23 cellular contexts compared by ENCODE assay signal in the genomic region with DNA sequence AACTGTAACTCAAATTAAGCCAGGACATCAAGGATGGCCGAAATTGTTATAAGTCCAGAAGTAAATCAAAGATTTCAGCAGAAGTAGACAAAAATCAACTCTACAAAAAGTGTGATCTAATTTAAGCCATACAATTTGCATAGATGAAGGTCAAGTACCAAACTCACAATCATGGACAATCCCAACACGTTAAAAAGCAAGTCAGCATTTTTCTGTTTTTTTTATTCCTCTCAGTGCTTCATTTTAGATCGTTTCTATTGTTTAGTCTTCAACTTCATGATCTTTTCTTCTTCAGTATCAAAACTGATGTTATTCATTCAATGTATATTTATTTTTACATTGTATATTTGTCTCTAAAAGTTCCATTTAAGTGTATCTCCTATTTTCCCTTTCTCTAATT.
DNase-seq lines count a peak whose midpoint lies in the region; ATAC-seq, FAIRE-seq and TF ChIP-seq lines count a peak whose summit lies in the region.
"Had no signal": no experiment of that assay in that cellular context is flagged by ENCODE, and none has a peak within 500 bp of the region (broad histone marks: within the 10 kb centered on the region; RNA-seq: fewer than 3 reads in every experiment).

No MANE protein-coding gene starts in this region.

- H3K4me3 ChIP-seq in A549 (no peak overlapping the region), IMR-90 (ENCODE audit: insufficient read depth, low read depth, low read length) (no peak overlapping the region), K562 (no peak overlapping the region)
- H3K4me3 ChIP-seq: BLaER1 treated with 17β-estradiol and CSF1 and Interleukin-3, amounts not matched to agents 10 nM and 100 nM; GM12878 had no signal

- no peak overlapping the region for H2BK5ac ChIP-seq in IMR-90 (ENCODE audit: low read depth, low read length, poor library complexity, severe bottlenecking)

- no peaks in the 10 kb centered on the region for H3K27me3 ChIP-seq in IMR-90 (ENCODE audit: control insufficient read depth, insufficient read depth, low read length)
- H3K27me3 ChIP-seq in K562 (ENCODE audit: control insufficient read depth in 2 of 2, insufficient read depth in 2 of 2, low read length in 2 of 2): no peaks in the 10 kb centered on the region
- H3K27me3 ChIP-seq: BLaER1 treated with 17β-estradiol and CSF1 and Interleukin-3, amounts not matched to agents 10 nM and 100 nM had no signal

- H3K27ac ChIP-seq in A549 (no peak overlapping the region), IMR-90 (ENCODE audit: insufficient read depth, low read length) (no peak overlapping the region), K562 (ENCODE audit: extremely low read depth, low read depth, low read length) (no peak overlapping the region)
- H3K27ac ChIP-seq: BLaER1 treated with 17β-estradiol and CSF1 and Interleukin-3, amounts not matched to agents 10 nM and 100 nM; C4-2B had no signal

- no peak for TF ChIP-seq RAD21 in A549 (conservative IDR thresholded peaks at IDR 0.05 in 1 of 2, IDR thresholded peaks at IDR 0.05 in 1 of 2)
- TF ChIP-seq RAD21 in IMR-90 (IDR thresholded peaks at IDR 0.05; ENCODE audit: low read length): no peak
- TF ChIP-seq RAD21 in K562 (CRISPR knock-in tag; conservative IDR thresholded peaks at IDR 0.05 in 1 of 2, IDR thresholded peaks at IDR 0.05 in 1 of 2): no peak

- TF ChIP-seq POLR2A in A549 (IDR thresholded peaks at IDR 0.05; ENCODE audit: low read length) (no peak), IMR-90 (IDR thresholded peaks at IDR 0.05; ENCODE audit: low read depth, low read length) (no peak), K562 (conservative IDR thresholded peaks at IDR 0.05) (no peak)

- no peak for TF ChIP-seq EP300 in A549 (IDR thresholded peaks at IDR 0.05)
- TF ChIP-seq EP300 in K562 (IDR thresholded peaks at IDR 0.05; ENCODE audit: low read length): no peak

- DNase-seq in A549 (ENCODE audit: low read depth in 1 of 2, low spot score in 1 of 2) (no peak), D721Med (ENCODE audit: insufficient read length, low spot score) (no peak), IMR-90 (no peak), K562 (ENCODE audit: extremely low read depth in 1 of 4, low spot score in 3 of 4) (no peak), DMS153 (lab: John Stamatoyannopoulos, UW) (no peak), SKM-1 treated with dmso at 0.1 percent for 144 hours (lab: John Stamatoyannopoulos, UW; ENCODE audit: unreplicated experiment) (no peak), germinal center (ENCODE audit: low spot score) (no peak)
- DNase-seq: 8988T; AML-193; Caco-2; Calu3; CD4-positive, alpha-beta T cell; CD8-positive, alpha-beta T cell; DMS 273 treated with DMSO at 0.1 percent for 48 hours; DMS79 treated with DMSO at 0.1 percent for 48 hours; GDM1 had no signal

- H3K4me1 ChIP-seq in A549 (no peaks in the 10 kb centered on the region), IMR-90 (ENCODE audit: control insufficient read depth, insufficient read depth, low read length) (no peaks in the 10 kb centered on the region), K562 (replicated peaks in 1 of 2; ENCODE audit: control insufficient read depth in 2 of 2, insufficient read depth in 2 of 2, low read length in 2 of 2) (no peaks in the 10 kb centered on the region)
- H3K4me1 ChIP-seq: BLaER1 treated with 17β-estradiol and CSF1 and Interleukin-3, amounts not matched to agents 10 nM and 100 nM; Caco-2 had no signal

- no peak overlapping the region for H2AK9ac ChIP-seq in IMR-90 (replicated peaks; ENCODE audit: low read depth, low read length, poor library complexity)

- no peak overlapping the region for H4K91ac ChIP-seq in IMR-90 (ENCODE audit: insufficient read depth, low read depth, low read length)

- CTCF ChIA-PET in A549 (lab: Yijun Ruan, JAX): no interaction called here
- CTCF ChIA-PET in IMR-90 (lab: Yijun Ruan, JAX): no interaction called here
- CTCF ChIA-PET in K562 (lab: Yijun Ruan, JAX; ENCODE audit: low intra/inter-chr PET ratio): no interaction called here

- H2AFZ ChIP-seq in IMR-90 (replicated peaks; ENCODE audit: low read length, poor library complexity) (no peak overlapping the region), K562 (ENCODE audit: low read depth, low read length) (no peak overlapping the region)

- H3K79me1 ChIP-seq in IMR-90 (ENCODE audit: low read depth in 1 of 2, low read length in 2 of 2): no peaks in the 10 kb centered on the region

- no TSS peak for BruUV-seq in IMR-90 (replicated peaks; lab: Mats Ljungman, UMichigan)
- no TSS peak for BruUV-seq in K562 (replicated peaks; lab: Mats Ljungman, UMichigan)

- H3K36me3 ChIP-seq in IMR-90 (ENCODE audit: control insufficient read depth, insufficient read depth, low read length) (no peaks in the 10 kb centered on the region), K562 (ENCODE audit: control insufficient read depth, insufficient read depth, low read length) (no peaks in the 10 kb centered on the region)
- H3K36me3 ChIP-seq: BLaER1 treated with 17β-estradiol and CSF1 and Interleukin-3, amounts not matched to agents 10 nM and 100 nM had no signal

- no peak overlapping the region for H2BK15ac ChIP-seq in IMR-90 (ENCODE audit: low read depth, low read length)

- H3K9ac ChIP-seq in IMR-90 (ENCODE audit: low read depth, low read length) (no peak overlapping the region), K562 (ENCODE audit: insufficient read depth in 1 of 2, low read depth in 2 of 2, low read length in 2 of 2) (no peak overlapping the region)
- H3K9ac ChIP-seq: BLaER1 treated with 17β-estradiol and CSF1 and Interleukin-3, amounts not matched to agents 10 nM and 100 nM had no signal

- no peak for ATAC-seq in A549
- ATAC-seq in IMR-90 (ENCODE audit: low read depth): no peak
- ATAC-seq in K562: no peak
- ATAC-seq: CD8-positive, alpha-beta T cell; GM12878 had no signal

- no peak overlapping the region for H2BK120ac ChIP-seq in IMR-90 (ENCODE audit: low read depth, low read length)

- 0 out of 3 replicates have a peak, but pooled peaks cover 3% of the 10 kb centered on the region for H3K9me3 ChIP-seq in A549
- 0 out of 2 replicates have a peak, but pooled peaks cover 4% of the 10 kb centered on the region for H3K9me3 ChIP-seq in IMR-90 (ENCODE audit: control insufficient read depth, insufficient read depth, low read length)
- H3K9me3 ChIP-seq in K562 (replicated peaks; ENCODE audit: control insufficient read depth, insufficient read depth, low read depth, low read length): no peaks in the 10 kb centered on the region
- H3K9me3 ChIP-seq: BLaER1 treated with 17β-estradiol and CSF1 and Interleukin-3, amounts not matched to agents 10 nM and 100 nM; Caco-2 had no signal

- no peaks in the 10 kb centered on the region for H4K20me1 ChIP-seq in IMR-90 (ENCODE audit: insufficient read depth, low read length)
- no peaks in the 10 kb centered on the region for H4K20me1 ChIP-seq in K562 (replicated peaks; ENCODE audit: control insufficient read depth, insufficient read depth, low read length)
- H4K20me1 ChIP-seq: BLaER1 treated with 17β-estradiol and CSF1 and Interleukin-3, amounts not matched to agents 10 nM and 100 nM had no signal

- intact Hi-C loops in IMR-90 (cut with micrococcal nuclease) (no loop called here), K562 (cut with micrococcal nuclease) (no loop called here)

- H3K23ac ChIP-seq in IMR-90 (ENCODE audit: low read depth, low read length): no peak overlapping the region

- H3K4ac ChIP-seq in IMR-90 (ENCODE audit: low read depth, low read length): no peak overlapping the region

- no peak overlapping the region for H3K14ac ChIP-seq in IMR-90 (replicated peaks; ENCODE audit: low read depth, low read length)

- no peak for TF ChIP-seq CTCF in A549 (IDR thresholded peaks at IDR 0.05)
- no peak for TF ChIP-seq CTCF in D721Med (IDR thresholded peaks at IDR 0.05; ENCODE audit: insufficient read depth, missing control alignments)
- TF ChIP-seq CTCF in IMR-90 (conservative IDR thresholded peaks at IDR 0.05; ENCODE audit: low read depth, low read length): no peak
- no peak for TF ChIP-seq CTCF in K562 (IDR thresholded peaks at IDR 0.05 in 2 of 3, conservative IDR thresholded peaks at IDR 0.05 in 1 of 3; ENCODE audit: insufficient read depth in 2 of 3, low read depth in 1 of 3, low read length in 3 of 3)

- no peaks in the 10 kb centered on the region for H3K79me2 ChIP-seq in K562 (ENCODE audit: control insufficient read depth, insufficient read depth, low read length)

- H2AK5ac ChIP-seq in IMR-90 (ENCODE audit: low read depth, low read length): no peak overlapping the region

- no peak for FAIRE-seq in A549 (lab: Jason Lieb, UNC)
- FAIRE-seq in D721Med (lab: Jason Lieb, UNC): peak; percentile 58
- no peak for FAIRE-seq in K562 (lab: Jason Lieb, UNC)
- FAIRE-seq: A204.1, GM12892, GM18507, GM19239 had no signal

- no peak overlapping the region for H4K8ac ChIP-seq in IMR-90 (ENCODE audit: low read depth in 2 of 2, low read length in 2 of 2)

- dilution Hi-C loops in IMR-90 (cut with HindIII; ENCODE audit: low sequenced_read_pairs, unreplicated experiment): no loop called here

- no peak overlapping the region for H4K5ac ChIP-seq in IMR-90 (ENCODE audit: low read depth, low read length)

- no peak overlapping the region for H2BK20ac ChIP-seq in IMR-90 (ENCODE audit: low read depth, low read length)

- H3K4me2 ChIP-seq in A549: no peak overlapping the region
- no peak overlapping the region for H3K4me2 ChIP-seq in IMR-90 (ENCODE audit: low read depth, low read length)
- no peak overlapping the region for H3K4me2 ChIP-seq in K562 (ENCODE audit: insufficient read depth, low read length)
- H3K4me2 ChIP-seq: BLaER1 treated with 17β-estradiol and CSF1 and Interleukin-3, amounts not matched to agents 10 nM and 100 nM had no signal

- H3K9me1 ChIP-seq in IMR-90 (ENCODE audit: insufficient read depth, low read length): no peaks in the 10 kb centered on the region
- H3K9me1 ChIP-seq in K562 (ENCODE audit: control insufficient read depth, insufficient read depth, low read length): no peaks in the 10 kb centered on the region

- POLR2A ChIA-PET in A549 (lab: Yijun Ruan, JAX) (no interaction called here), IMR-90 (lab: Charles Lee; ENCODE audit: unreplicated experiment) (no interaction called here), K562 (lab: Yijun Ruan, JAX) (no interaction called here)

- in situ Hi-C loops in IMR-90 (cut with MboI; ENCODE audit: low sequenced_read_pairs) (no loop called here), K562 (cut with MboI) (no loop called here)

- no peak overlapping the region for H3K56ac ChIP-seq in IMR-90 (ENCODE audit: extremely low read depth, insufficient read depth, low read length)

- 1% methylated on average over 3 of the region's 3 CpGs for WGBS in A549 (ENCODE audit: missing lambda C conversion rate)
- WGBS in IMR-90 (ENCODE audit: extremely low coverage in 2 of 2, insufficient read length in 1 of 2), 2 experiments: no CpG with 5 or more reads among the region's 3 CpGs
- WGBS in K562 (ENCODE audit: insufficient coverage, low coverage, missing lambda C conversion rate): 0% methylated on average over 3 of the region's 3 CpGs

- H3K18ac ChIP-seq in IMR-90 (ENCODE audit: low read depth, low read length): no peak overlapping the region

TF ChIP-seq in IMR-90, 13 proteins besides CTCF, POLR2A, EP300 and RAD21:
- TF ChIP-seq MXI1 (IDR thresholded peaks at IDR 0.05; ENCODE audit: borderline replicate concordance, low read depth, low read length): no peak
- TF ChIP-seq MAFK (IDR thresholded peaks at IDR 0.05; ENCODE audit: low read depth, low read length): peak; percentile 77

TF ChIP-seq in K562, 482 proteins besides CTCF, POLR2A, EP300 and RAD21 (continues in another document):
- TF ChIP-seq C11orf30 (IDR thresholded peaks at IDR 0.05; ENCODE audit: low read depth): peak; percentile 79

Comparison
In these comparisons a context has a peak if more than half of its experiments do, and no peak if none do; other contexts are left out.
1. Of the 35 proteins assayed by ChIP-seq in both K562 and A549: peak only in K562: none; only in A549: none; in both: MAFK; in neither: 34.